18 cellular contexts compared by ENCODE assay signal in genomic region chr2:227876536-227876882, GRCh38. TPM values are rescaled to one million over a fixed set of nuclear protein-coding genes. Genes with fewer than 3 reads are reported as not detected.
"Had no signal": no experiment of that assay in that cellular context is flagged by ENCODE, and none has a peak within 500 bp of the region (broad histone marks: within the 10 kb centered on the region; RNA-seq: fewer than 3 reads in every experiment).

No MANE protein-coding gene starts in this region.

- H3K4me1 Mint-ChIP-seq: activated naive CD8-positive, alpha-beta T cell treated with anti-CD3 and anti-CD28 coated beads for 36 hours; stimulated activated effector memory CD8-positive, alpha-beta T cell treated with anti-CD3 and anti-CD28 coated beads, Interleukin-12 subunit alpha, Interleukin-12 subunit beta, amount 100 ng/mL, for 72 hours had no signal

- H3K27ac Mint-ChIP-seq: activated CD4-positive, alpha-beta memory T cell treated with anti-CD3 and anti-CD28 coated beads for 36 hours; activated naive CD8-positive, alpha-beta T cell treated with anti-CD3 and anti-CD28 coated beads for 36 hours; naive thymus-derived CD4-positive, alpha-beta T cell; stimulated activated effector memory CD8-positive, alpha-beta T cell treated with anti-CD3 and anti-CD28 coated beads, Interleukin-12 subunit alpha, Interleukin-12 subunit beta, amount 100 ng/mL, for 72 hours had no signal

- H3K27ac ChIP-seq: transverse colon had no signal

- H3K9me3 Mint-ChIP-seq: activated CD4-positive, alpha-beta memory T cell treated with anti-CD3 and anti-CD28 coated beads for 36 hours; activated naive CD8-positive, alpha-beta T cell treated with anti-CD3 and anti-CD28 coated beads for 36 hours; stimulated activated effector memory CD8-positive, alpha-beta T cell treated with anti-CD3 and anti-CD28 coated beads, Interleukin-12 subunit alpha, Interleukin-12 subunit beta, amount 100 ng/mL, for 72 hours had no signal

- H3K4me2 ChIP-seq: smooth muscle cell had no signal

- H3K4me3 Mint-ChIP-seq: activated CD4-positive, alpha-beta memory T cell treated with anti-CD3 and anti-CD28 coated beads for 36 hours; activated naive CD8-positive, alpha-beta T cell treated with anti-CD3 and anti-CD28 coated beads for 36 hours; naive thymus-derived CD4-positive, alpha-beta T cell; stimulated activated effector memory CD8-positive, alpha-beta T cell treated with anti-CD3 and anti-CD28 coated beads, Interleukin-12 subunit alpha, Interleukin-12 subunit beta, amount 100 ng/mL, for 72 hours had no signal

- H3K9me3 ChIP-seq: transverse colon had no signal

- DNase-seq: activated CD4-positive, alpha-beta memory T cell treated with anti-CD3 and anti-CD28 coated beads for 36 hours; activated CD4-positive, CD25-positive, alpha-beta regulatory T cell treated with anti-CD3 and anti-CD28 coated beads, Interleukin-2, amount 50 U/mL, for 72 hours; activated gamma-delta T cell; activated naive CD8-positive, alpha-beta T cell treated with anti-CD3 and anti-CD28 coated beads for 36 hours; activated T-cell treated with anti-CD3 and anti-CD28 coated beads, Interleukin-2, amount 50 U/mL, for 48 hours; central memory CD4-positive, alpha-beta T cell; cortex of kidney; effector memory CD4-positive, alpha-beta T cell; erythroblast; hippocampal formation; naive thymus-derived CD4-positive, alpha-beta T cell; posterior cingulate gyrus; T-helper 9 cell; transverse colon had no signal

- H3K36me3 ChIP-seq: transverse colon had no signal

- H3K36me3 Mint-ChIP-seq: activated CD4-positive, alpha-beta memory T cell treated with anti-CD3 and anti-CD28 coated beads for 36 hours; activated naive CD8-positive, alpha-beta T cell treated with anti-CD3 and anti-CD28 coated beads for 36 hours; stimulated activated effector memory CD8-positive, alpha-beta T cell treated with anti-CD3 and anti-CD28 coated beads, Interleukin-12 subunit alpha, Interleukin-12 subunit beta, amount 100 ng/mL, for 72 hours had no signal

- H3K4me3 ChIP-seq: lung, smooth muscle cell, transverse colon had no signal

- ATAC-seq: naive thymus-derived CD4-positive, alpha-beta T cell; stimulated activated effector memory CD8-positive, alpha-beta T cell treated with anti-CD3 and anti-CD28 coated beads, Interleukin-12 subunit alpha, Interleukin-12 subunit beta, amount 100 ng/mL, for 72 hours had no signal

RNA-seq across cellular contexts. Expression of gene DAW1, which starts 5.1 kb away (rescaled TPM):
- total RNA-seq: activated CD4-positive, alpha-beta memory T cell treated with anti-CD3 and anti-CD28 coated beads for 36 hours; activated naive CD8-positive, alpha-beta T cell treated with anti-CD3 and anti-CD28 coated beads for 36 hours; mononuclear cell; naive thymus-derived CD4-positive, alpha-beta T cell; smooth muscle cell; transverse colon had no signal
- polyA plus RNA-seq: naive thymus-derived CD4-positive, alpha-beta T cell; smooth muscle cell had no signal
